In genomic region chrX:153800746-153801145, GRCh38 we compare ENCODE assay signal across 20 cellular contexts. TPM values are rescaled to one million over a fixed set of nuclear protein-coding genes. Genes with fewer than 3 reads are reported as not detected.
DNase-seq lines count a peak whose midpoint lies in the region; ATAC-seq and TF ChIP-seq lines count a peak whose summit lies in the region.
"Had no signal": no experiment of that assay in that cellular context is flagged by ENCODE, and none has a peak within 500 bp of the region (broad histone marks: within the 10 kb centered on the region; RNA-seq: fewer than 3 reads in every experiment).

No MANE protein-coding gene starts in this region.

- WGBS in heart right ventricle, 2 donors, result 86 to 88% methylated on average over 7 of the region's 7 CpGs
- WGBS in right cardiac atrium, result 76% methylated on average over 7 of the region's 7 CpGs

- POLR2A ChIA-PET in Panc1 (lab: Charles Lee), result no interaction called here

- CTCF ChIA-PET in Panc1 (lab: Charles Lee), result no interaction called here

- H3K27me3 ChIP-seq in heart right ventricle (no peaks in the 10 kb centered on the region), Panc1 (ENCODE audit: control insufficient read depth, insufficient read depth, low read length) (no peaks in the 10 kb centered on the region), right cardiac atrium (ENCODE audit: control insufficient read depth, insufficient read depth) (no peaks in the 10 kb centered on the region)
- H3K27me3 ChIP-seq: BE2C, SJSA1 had no signal

- no TSS peak for BruUV-seq in Panc1 (replicated peaks; lab: Mats Ljungman, UMichigan)

- H3K4me3 ChIP-seq in heart right ventricle (no peak overlapping the region), Panc1 (ENCODE audit: low read depth in 2 of 2, low read length in 2 of 2) (no peak overlapping the region), right cardiac atrium (ENCODE audit: low read length) (no peak overlapping the region)
- H3K4me3 ChIP-seq: SJSA1 had no signal

- H3K4me1 ChIP-seq in heart right ventricle (peaks cover 0 to 9% (median 5%) of the 10 kb centered on the region in 9 donors), Panc1 (ENCODE audit: control insufficient read depth, insufficient read depth, low read length) (peaks cover 5% of the 10 kb centered on the region), right cardiac atrium (ENCODE audit: control insufficient read depth, insufficient read depth, low read length) (no peaks in the 10 kb centered on the region)
- H3K4me1 ChIP-seq: BE2C had no signal

- H3K27ac ChIP-seq in heart right ventricle (peak overlapping the region in 6 of 10 donors; percentile 8 to 76 (median 31)), Panc1 (ENCODE audit: low read length) (no peak overlapping the region), right cardiac atrium (ENCODE audit: low read length) (peak overlapping the region; percentile 22)
- H3K27ac ChIP-seq: KMS-11, SJSA1 had no signal

- peak in 6 of 8 donors; percentile 4 to 31 (median 20) for ATAC-seq in heart right ventricle
- ATAC-seq in left ventricle myocardium superior, result no peak
- ATAC-seq in Panc1, result peak; percentile 32
- ATAC-seq in right cardiac atrium, result no peak
- no peak for ATAC-seq in GM21528 (IDR thresholded peaks at IDR 0.05; ENCODE audit: low FRiP score, unreplicated experiment)
- ATAC-seq: HepG2 had no signal

- in situ Hi-C loops in Panc1 (cut with HindIII; ENCODE audit: low pct_unique_long_range_greater_than_20kb, low sequenced_read_pairs), result no loop called here

- DNase-seq in heart right ventricle (no peak), left ventricle myocardium superior (no peak), Panc1 (ENCODE audit: low read depth, low spot score) (no peak), right cardiac atrium (no peak), SIG-M5 (lab: John Stamatoyannopoulos, UW) (no peak)
- no peak for DNase-seq in effector CD4-positive, alpha-beta T cell
- DNase-seq: BE2C; Calu3; CD4-positive, alpha-beta T cell; GF-D8; NCI-H146; NCI-H345; NCI-H526; NK-92 treated with Interleukin-12 subunit alpha and Interleukin-12 subunit beta, amount 100 ng/mL, for 24 hours; RPMI8226 had no signal

- H3K9me3 ChIP-seq in heart right ventricle (peaks cover 0 to 14% (median 0%) of the 10 kb centered on the region in 11 donors), Panc1 (ENCODE audit: control insufficient read depth, insufficient read depth, low read depth, low read length) (no peaks in the 10 kb centered on the region), right cardiac atrium (ENCODE audit: control insufficient read depth, low read length) (no peaks in the 10 kb centered on the region)
- H3K9me3 ChIP-seq: BE2C, SJSA1 had no signal

- H3K36me3 ChIP-seq in heart right ventricle, result peaks cover 0 to 35% (median 0%) of the 10 kb centered on the region in 9 donors
- no peaks in the 10 kb centered on the region for H3K36me3 ChIP-seq in Panc1 (ENCODE audit: control insufficient read depth, insufficient read depth, low read length)

- TF ChIP-seq CTCF in heart right ventricle (IDR thresholded peaks at IDR 0.05), result no peak
- no peak for TF ChIP-seq CTCF in Panc1 (IDR thresholded peaks at IDR 0.05)

- intact Hi-C loops in heart right ventricle (cut with DNase I), result no loop called here
- intact Hi-C loops in left ventricle myocardium superior (cut with micrococcal nuclease), result no loop called here
- intact Hi-C loops in Panc1 (cut with micrococcal nuclease; ENCODE audit: unreplicated experiment), result loop anchor here (10.0 kb wide), 1 partner anchor 84 kb away; the partner anchor contains the start of gene L1CAM
- intact Hi-C loops in right cardiac atrium (cut with DNase I), result loop anchor here in 1 of 4 donors (10.0 kb wide), 1 partner anchor 104 kb away; the partner anchor contains the start of gene AVPR2

RNA-seq across cellular contexts. Expression of gene SSR4, which starts 6.3 kb away (rescaled TPM):
- total RNA-seq in heart right ventricle (100 to 1,000 TPM in 9 of 10 donors, 10 to 100 TPM in 1; 94.1 to 227 (median 144) TPM), left ventricle myocardium superior (145 TPM), Panc1 (2021; ENCODE audit: unreplicated experiment) (504 TPM), right cardiac atrium (100 to 1,000 TPM; 162 to 208 (median 193) TPM)
- polyA plus RNA-seq in heart right ventricle (100 to 1,000 TPM; 477 to 551 TPM), right cardiac atrium (336 TPM)
- 706 TPM for polyA plus RNA-seq in Panc1 (2012; ENCODE audit: insufficient read length)

RNA-seq across cellular contexts. Expression of gene IDH3G, which starts 6.6 kb away (rescaled TPM):
- total RNA-seq in heart right ventricle, result 10 to 100 TPM; 58.7 to 86.9 (median 74.5) TPM
- 10 to 100 TPM; 73.4 to 97.2 TPM for polyA plus RNA-seq in heart right ventricle
- total RNA-seq in left ventricle myocardium superior, result 81.2 TPM
- total RNA-seq in Panc1 (2021; ENCODE audit: unreplicated experiment), result 89.4 TPM
- 205 TPM for polyA plus RNA-seq in Panc1 (2012; ENCODE audit: insufficient read length)
- 10 to 100 TPM; 60.6 to 68.6 (median 66.6) TPM for total RNA-seq in right cardiac atrium
- 66.9 TPM for polyA plus RNA-seq in right cardiac atrium

RNA-seq across cellular contexts. Expression of gene SRPK3, which starts 19.9 kb away (rescaled TPM):
- total RNA-seq in heart right ventricle, result 10 to 100 TPM; 20.3 to 52.7 (median 44.8) TPM
- 10 to 100 TPM in 1 of 2 donors, 1 to 10 TPM in 1; 9.9 to 52.2 TPM for polyA plus RNA-seq in heart right ventricle
- 43.6 TPM for total RNA-seq in left ventricle myocardium superior
- 1.6 TPM for total RNA-seq in Panc1 (2021; ENCODE audit: unreplicated experiment)
- 2.6 TPM for polyA plus RNA-seq in Panc1 (2012; ENCODE audit: insufficient read length)
- total RNA-seq in right cardiac atrium, result 10 to 100 TPM; 27.0 to 53.1 (median 39.3) TPM
- 36.5 TPM for polyA plus RNA-seq in right cardiac atrium
- total RNA-seq: CD4-positive, alpha-beta T cell; OCI-LY7; SJSA1 had no signal

RNA-seq across cellular contexts. Expression of gene PDZD4, which starts 29.6 kb away (rescaled TPM):
- total RNA-seq in heart right ventricle (1 to 10 TPM; 1.2 to 3.0 (median 2.0) TPM), left ventricle myocardium superior (2.6 TPM), Panc1 (2021; ENCODE audit: unreplicated experiment) (37.2 TPM), right cardiac atrium (1 to 10 TPM; 3.6 to 6.9 (median 5.4) TPM)
- polyA plus RNA-seq in heart right ventricle (1 to 10 TPM; 2.4 to 4.5 TPM), right cardiac atrium (4.1 TPM)
- polyA plus RNA-seq in Panc1 (2012; ENCODE audit: insufficient read length), result 46.9 TPM
- total RNA-seq: HepG2, OCI-LY7 had no signal
- polyA plus RNA-seq: HepG2 had no signal

RNA-seq across cellular contexts. Expression of gene PLXNB3, which starts 36.7 kb away (rescaled TPM):
- total RNA-seq in heart right ventricle (1 to 10 TPM; 2.1 to 5.8 (median 4.3) TPM), left ventricle myocardium superior (2.4 TPM), Panc1 (2021; ENCODE audit: unreplicated experiment) (14.3 TPM), right cardiac atrium (10 to 100 TPM in 1 of 4 donors, 1 to 10 TPM in 3; 7.0 to 10.9 (median 9.5) TPM)
- polyA plus RNA-seq in heart right ventricle (1 to 10 TPM; 1.1 to 8.1 TPM), right cardiac atrium (6.8 TPM)
- polyA plus RNA-seq in Panc1 (2012; ENCODE audit: insufficient read length), result 23.9 TPM
- total RNA-seq: CD4-positive, alpha-beta T cell; OCI-LY7 had no signal

Comparison
In these comparisons a context has a peak if more than half of its experiments do, and no peak if none do; other contexts are left out.
1. ATAC-seq: peak in heart right ventricle (6 of 8) and Panc1 (single experiment); none in left ventricle myocardium superior (single experiment), right cardiac atrium (0 of 2) and GM21528 (single experiment).